Comparison of ENCODE assay signal across 18 cellular contexts in the genomic region with DNA sequence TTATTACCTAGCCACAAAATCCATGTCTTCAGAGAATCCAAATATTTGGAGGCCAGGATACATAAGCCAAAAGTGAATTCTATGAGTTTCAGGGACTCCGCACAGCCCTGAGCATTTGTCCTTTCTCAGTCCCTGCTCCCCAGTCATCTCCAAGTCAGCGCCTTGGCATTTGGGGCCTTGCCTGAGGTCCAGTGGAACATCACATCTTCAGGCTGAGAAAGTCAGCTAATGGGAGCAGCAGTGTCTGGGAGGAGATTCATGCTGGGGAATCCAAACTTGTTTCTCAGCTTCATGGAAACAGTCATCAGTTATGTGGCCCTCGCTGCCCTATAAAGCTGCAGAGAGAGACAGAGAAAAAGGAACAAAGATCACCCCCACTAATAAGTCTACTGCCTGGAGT.
DNase-seq lines count a peak whose midpoint lies in the region; ATAC-seq, FAIRE-seq and TF ChIP-seq lines count a peak whose summit lies in the region.
"Had no signal": no experiment of that assay in that cellular context is flagged by ENCODE, and none has a peak within 500 bp of the region (broad histone marks: within the 10 kb centered on the region; RNA-seq: fewer than 3 reads in every experiment).

No MANE protein-coding gene starts in this region.

- H3K4me3 ChIP-seq in bronchial epithelial cell (ENCODE audit: low read depth, low read length): no peak overlapping the region
- no peak overlapping the region for H3K4me3 ChIP-seq in smooth muscle cell
- H3K4me3 ChIP-seq: BLaER1, GM23338, HAP-1 had no signal

- H3K27me3 ChIP-seq in bronchial epithelial cell (ENCODE audit: control insufficient read depth, insufficient read depth, low read length): no peaks in the 10 kb centered on the region
- H3K27me3 ChIP-seq in smooth muscle cell (ENCODE audit: low read depth): no peaks in the 10 kb centered on the region
- H3K27me3 ChIP-seq: BLaER1 had no signal

- H3K4me1 ChIP-seq in smooth muscle cell (ENCODE audit: low read depth): no peaks in the 10 kb centered on the region
- H3K4me1 ChIP-seq: Caco-2, HAP-1 had no signal

- no peaks in the 10 kb centered on the region for H3K9me3 ChIP-seq in smooth muscle cell (replicated peaks; ENCODE audit: low read depth)
- H3K9me3 ChIP-seq: HAP-1 had no signal

- in situ Hi-C loops in ACHN (cut with HindIII; ENCODE audit: low pct_ligation_motif_present, low pct_unique_long_range_greater_than_20kb, low sequenced_read_pairs): no loop called here

- WGBS in smooth muscle cell (ENCODE audit: low lambda C conversion rate): 81% methylated on average over 3 of the region's 3 CpGs

- no peak overlapping the region for H2AFZ ChIP-seq in smooth muscle cell (ENCODE audit: low read depth)

- H4K20me1 ChIP-seq in smooth muscle cell (ENCODE audit: low read depth): no peaks in the 10 kb centered on the region
- H4K20me1 ChIP-seq: BLaER1 had no signal

- ATAC-seq in GM18520 (IDR thresholded peaks at IDR 0.05; ENCODE audit: unreplicated experiment) (no peak), HG03457 (IDR thresholded peaks at IDR 0.05; ENCODE audit: unreplicated experiment) (no peak)
- ATAC-seq: CD8-positive, alpha-beta T cell; GM23338 had no signal

- no peak overlapping the region for H3K4me2 ChIP-seq in smooth muscle cell
- H3K4me2 ChIP-seq: BLaER1, GM23338 had no signal

- H3K36me3 ChIP-seq in bronchial epithelial cell (ENCODE audit: control insufficient read depth, insufficient read depth, low read length) (peaks cover 9% of the 10 kb centered on the region), smooth muscle cell (ENCODE audit: low read depth) (no peaks in the 10 kb centered on the region)
- H3K36me3 ChIP-seq: BLaER1, HAP-1 had no signal

- peak; percentile 77 for FAIRE-seq in bronchial epithelial cell (lab: Jason Lieb, UNC)
- FAIRE-seq: G401.6, GM19239 had no signal

- H3F3A ChIP-seq in smooth muscle cell (ENCODE audit: low read depth): no peaks in the 10 kb centered on the region

- no peak overlapping the region for H3K9ac ChIP-seq in smooth muscle cell (ENCODE audit: low read depth)
- H3K9ac ChIP-seq: BLaER1 had no signal

- H3K79me2 ChIP-seq in smooth muscle cell (ENCODE audit: low read depth): no peaks in the 10 kb centered on the region

- peak overlapping the region; percentile 67 for H3K27ac ChIP-seq in smooth muscle cell (ENCODE audit: low read depth)
- H3K27ac ChIP-seq: BLaER1, C4-2B had no signal

- DNase-seq in bronchial epithelial cell (ENCODE audit: low read depth) (no peak), islet precursor cell (peak; percentile 80), smooth muscle cell (lab: John Stamatoyannopoulos, UW; ENCODE audit: unreplicated experiment) (no peak), ACHN (no peak)
- DNase-seq: Caco-2; CD4-positive, CD25-positive, alpha-beta regulatory T cell; CD8-positive, alpha-beta T cell; DMS153; DND-41; HFFc6 had no signal

- TF ChIP-seq CTCF in bronchial epithelial cell (IDR thresholded peaks at IDR 0.05; ENCODE audit: insufficient read depth, low read length, severe bottlenecking): no peak
- no peak for TF ChIP-seq CTCF in smooth muscle cell (IDR thresholded peaks at IDR 0.05; ENCODE audit: borderline replicate concordance, insufficient read depth, poor library complexity, severe bottlenecking)
